Comparison of ENCODE assay signal across 12 cellular contexts in the genomic region with DNA sequence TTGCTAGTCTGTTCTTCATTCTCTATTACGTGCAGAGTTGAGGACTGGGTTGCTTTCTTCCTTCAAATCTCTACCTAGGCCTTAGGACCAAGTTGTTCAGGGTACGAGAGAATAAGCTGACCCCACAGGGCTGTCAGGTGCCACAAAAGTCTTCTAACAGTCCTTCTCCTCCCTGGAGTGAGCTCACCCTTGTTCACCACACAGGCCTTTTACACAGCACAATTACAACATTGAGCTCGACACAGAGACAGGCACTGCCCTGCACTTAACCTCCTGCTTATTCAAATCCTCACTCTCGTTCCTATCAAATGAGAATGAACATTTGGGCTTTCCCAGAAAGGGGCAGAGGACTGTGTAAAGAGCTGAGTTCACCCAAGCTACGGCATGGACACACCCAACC. TPM values are rescaled to one million over a fixed set of nuclear protein-coding genes. Genes with fewer than 3 reads are reported as not detected.
DNase-seq lines count a peak whose midpoint lies in the region; ATAC-seq, FAIRE-seq and TF ChIP-seq lines count a peak whose summit lies in the region.
"Had no signal": no experiment of that assay in that cellular context is flagged by ENCODE, and none has a peak within 500 bp of the region (broad histone marks: within the 10 kb centered on the region; RNA-seq: fewer than 3 reads in every experiment).

No MANE protein-coding gene starts in this region.

- FAIRE-seq in astrocyte (lab: Jason Lieb, UNC): no peak
- FAIRE-seq in HTR-8/SVneo (lab: Jason Lieb, UNC): no peak

- peaks cover 38% of the 10 kb centered on the region for H3K4me1 Mint-ChIP-seq in astrocyte (ENCODE audit: low read depth, unreplicated experiment)
- H3K4me1 Mint-ChIP-seq in memory B cell: peaks cover 30% of the 10 kb centered on the region

- TF ChIP-seq RAD21 in SK-N-SH (IDR thresholded peaks at IDR 0.05; ENCODE audit: low read length): no peak

- no peaks in the 10 kb centered on the region for H3K9me2 ChIP-seq in SK-N-SH

- H3K4me3 ChIP-seq in SK-N-SH (ENCODE audit: low read depth in 2 of 2, low read length in 1 of 2) (no peak overlapping the region), astrocyte (ENCODE audit: insufficient read depth, low read depth, low read length) (no peak overlapping the region)

- H3K4me1 ChIP-seq in SK-N-SH (ENCODE audit: control insufficient read depth in 1 of 2, insufficient read depth in 2 of 2, low read depth in 1 of 2, low read length in 1 of 2) (peaks cover 0 to 43% of the 10 kb centered on the region in 2 experiments; a peak in 2 of 4 replicates), astrocyte (ENCODE audit: insufficient read depth, low read length) (peaks cover 40% of the 10 kb centered on the region)

- H2AFZ ChIP-seq in SK-N-SH (ENCODE audit: low read depth): 0 out of 2 replicates have a peak overlapping the region, but pooled peaks have one; percentile 78
- no peak overlapping the region for H2AFZ ChIP-seq in astrocyte (ENCODE audit: low read depth, low read length)

- peaks cover 3% of the 10 kb centered on the region for H3K27me3 Mint-ChIP-seq in astrocyte (ENCODE audit: low read depth, unreplicated experiment)
- no peaks in the 10 kb centered on the region for H3K27me3 Mint-ChIP-seq in memory B cell
- H3K27me3 Mint-ChIP-seq: activated naive CD8-positive, alpha-beta T cell treated with anti-CD3 and anti-CD28 coated beads for 36 hours had no signal

- TF ChIP-seq EP300 in SK-N-SH (IDR thresholded peaks at IDR 0.05; ENCODE audit: borderline replicate concordance in 1 of 2, low read depth in 1 of 2, low read length in 1 of 2): no peak

- H3K4me3 Mint-ChIP-seq in astrocyte (ENCODE audit: unreplicated experiment) (no peak overlapping the region), memory B cell (no peak overlapping the region)
- H3K4me3 Mint-ChIP-seq: activated naive CD8-positive, alpha-beta T cell treated with anti-CD3 and anti-CD28 coated beads for 36 hours had no signal

- H3K27ac Mint-ChIP-seq in astrocyte (ENCODE audit: unreplicated experiment) (no peak overlapping the region), memory B cell (peak overlapping the region; percentile 13)
- H3K27ac Mint-ChIP-seq: activated naive CD8-positive, alpha-beta T cell treated with anti-CD3 and anti-CD28 coated beads for 36 hours had no signal

- H4K20me1 ChIP-seq in SK-N-SH (ENCODE audit: insufficient read depth) (no peaks in the 10 kb centered on the region), astrocyte (ENCODE audit: insufficient read depth, low read length) (no peaks in the 10 kb centered on the region)

- TF ChIP-seq CTCF in SK-N-SH (IDR thresholded peaks at IDR 0.05) (no peak), astrocyte (IDR thresholded peaks at IDR 0.05; ENCODE audit: insufficient read depth, low read depth, low read length) (no peak)

- POLR2A ChIA-PET in SK-N-SH (lab: Yijun Ruan, JAX): no interaction called here

- H3K9ac ChIP-seq in SK-N-SH (no peak overlapping the region), astrocyte (ENCODE audit: low read length) (no peak overlapping the region)

- no peak for ATAC-seq in SK-N-SH treated with all-trans-retinoic acid at 6 μM for 48 hours
- ATAC-seq in memory B cell (ENCODE audit: low read depth): no peak
- ATAC-seq in HG03469 (IDR thresholded peaks at IDR 0.05; ENCODE audit: unreplicated experiment): no peak
- ATAC-seq: sciatic nerve had no signal

- 96% methylated on average over 5 of the region's 5 CpGs for WGBS in SK-N-SH (ENCODE audit: low lambda C conversion rate)

- H3K9me3 ChIP-seq in SK-N-SH (no peaks in the 10 kb centered on the region), astrocyte (ENCODE audit: insufficient read depth, low read depth, low read length) (no peaks in the 10 kb centered on the region)

- H3K27ac ChIP-seq in SK-N-SH (ENCODE audit: low read depth in 2 of 2, low read length in 1 of 2): peak overlapping the region in 1 of 2 experiments; percentile 91; a peak in 2 of 4 replicates
- H3K27ac ChIP-seq in astrocyte (ENCODE audit: low read depth, low read length): no peak overlapping the region
- peak overlapping the region; percentile 96 for H3K27ac ChIP-seq in substantia nigra (ENCODE audit: low read depth, low read length, poor library complexity, severe bottlenecking)

- no peaks in the 10 kb centered on the region for H3K27me3 ChIP-seq in SK-N-SH (ENCODE audit: insufficient read depth)
- H3K27me3 ChIP-seq in astrocyte (ENCODE audit: insufficient read depth, low read length): no peaks in the 10 kb centered on the region

- CTCF ChIA-PET in SK-N-SH (lab: Yijun Ruan, JAX): interaction anchor here (1.0 to 1.8 kb wide), 4 partner anchors 17 to 39 kb away, joined by 3 to 5 read pairs (median 4); partner anchors contain the start of gene SLC4A8

- H3K36me3 Mint-ChIP-seq in astrocyte (ENCODE audit: low read depth, unreplicated experiment) (no peaks in the 10 kb centered on the region), memory B cell (no peaks in the 10 kb centered on the region)

- H3K79me2 ChIP-seq in SK-N-SH (ENCODE audit: insufficient read depth) (no peaks in the 10 kb centered on the region), astrocyte (ENCODE audit: insufficient read depth, low read length) (no peaks in the 10 kb centered on the region)

- H3K36me3 ChIP-seq in SK-N-SH (replicated peaks in 1 of 2; ENCODE audit: control insufficient read depth in 1 of 2, insufficient read depth in 2 of 2, low read length in 1 of 2) (no peaks in the 10 kb centered on the region), astrocyte (ENCODE audit: insufficient read depth, low read length) (no peaks in the 10 kb centered on the region)

- no peaks in the 10 kb centered on the region for H3K9me3 Mint-ChIP-seq in astrocyte (ENCODE audit: unreplicated experiment)
- no peaks in the 10 kb centered on the region for H3K9me3 Mint-ChIP-seq in memory B cell
- H3K9me3 Mint-ChIP-seq: activated naive CD8-positive, alpha-beta T cell treated with anti-CD3 and anti-CD28 coated beads for 36 hours had no signal

- DNase-seq in SK-N-SH: no peak
- no peak for DNase-seq in astrocyte (ENCODE audit: low read depth)
- no peak for DNase-seq in memory B cell (ENCODE audit: low spot score in 2 of 2)
- peak in 29 of 49 donors; percentile 18 to 72 (median 33) for DNase-seq in substantia nigra (lab: John Stamatoyannopoulos, UW)
- DNase-seq in NCI-H1417 treated with DMSO at 0.1 percent for 48 hours (lab: John Stamatoyannopoulos, UW): no peak
- DNase-seq in HTR-8/SVneo (ENCODE audit: insufficient read length, low spot score): no peak
- DNase-seq: 8988T; activated naive CD8-positive, alpha-beta T cell treated with anti-CD3 and anti-CD28 coated beads for 36 hours had no signal

- no peak overlapping the region for H3K4me2 ChIP-seq in SK-N-SH
- H3K4me2 ChIP-seq in astrocyte (ENCODE audit: low read length): peak overlapping the region; percentile 51

- peaks cover 16% of the 10 kb centered on the region for H3F3A ChIP-seq in SK-N-SH (replicated peaks; ENCODE audit: insufficient read depth)

TF ChIP-seq in SK-N-SH, 30 proteins besides CTCF, POLR2A, EP300 and RAD21 (continues in another document):
- TF ChIP-seq FOXM1 (IDR thresholded peaks at IDR 0.05; ENCODE audit: low read depth): no peak
- no peak for TF ChIP-seq CHD2 (IDR thresholded peaks at IDR 0.05; ENCODE audit: low read length, partially characterized antibody)
- TF ChIP-seq USF2 (IDR thresholded peaks at IDR 0.05; ENCODE audit: borderline replicate concordance, low read depth, low read length): no peak
- no peak for TF ChIP-seq GATA2 (CRISPR knock-in tag; IDR thresholded peaks at IDR 0.05)
- no peak for TF ChIP-seq YY1 (IDR thresholded peaks at IDR 0.05; ENCODE audit: low read depth)
- no peak for TF ChIP-seq MEF2A (IDR thresholded peaks at IDR 0.05; ENCODE audit: borderline replicate concordance, low read depth)
- no peak for TF ChIP-seq JUND (IDR thresholded peaks at IDR 0.05)

TF ChIP-seq in SK-N-SH treated with all-trans-retinoic acid at 6 μM for 48 hours, 23 proteins besides CTCF, POLR2A, EP300 and RAD21 (continues in another document):
- TF ChIP-seq, protein P1, sequence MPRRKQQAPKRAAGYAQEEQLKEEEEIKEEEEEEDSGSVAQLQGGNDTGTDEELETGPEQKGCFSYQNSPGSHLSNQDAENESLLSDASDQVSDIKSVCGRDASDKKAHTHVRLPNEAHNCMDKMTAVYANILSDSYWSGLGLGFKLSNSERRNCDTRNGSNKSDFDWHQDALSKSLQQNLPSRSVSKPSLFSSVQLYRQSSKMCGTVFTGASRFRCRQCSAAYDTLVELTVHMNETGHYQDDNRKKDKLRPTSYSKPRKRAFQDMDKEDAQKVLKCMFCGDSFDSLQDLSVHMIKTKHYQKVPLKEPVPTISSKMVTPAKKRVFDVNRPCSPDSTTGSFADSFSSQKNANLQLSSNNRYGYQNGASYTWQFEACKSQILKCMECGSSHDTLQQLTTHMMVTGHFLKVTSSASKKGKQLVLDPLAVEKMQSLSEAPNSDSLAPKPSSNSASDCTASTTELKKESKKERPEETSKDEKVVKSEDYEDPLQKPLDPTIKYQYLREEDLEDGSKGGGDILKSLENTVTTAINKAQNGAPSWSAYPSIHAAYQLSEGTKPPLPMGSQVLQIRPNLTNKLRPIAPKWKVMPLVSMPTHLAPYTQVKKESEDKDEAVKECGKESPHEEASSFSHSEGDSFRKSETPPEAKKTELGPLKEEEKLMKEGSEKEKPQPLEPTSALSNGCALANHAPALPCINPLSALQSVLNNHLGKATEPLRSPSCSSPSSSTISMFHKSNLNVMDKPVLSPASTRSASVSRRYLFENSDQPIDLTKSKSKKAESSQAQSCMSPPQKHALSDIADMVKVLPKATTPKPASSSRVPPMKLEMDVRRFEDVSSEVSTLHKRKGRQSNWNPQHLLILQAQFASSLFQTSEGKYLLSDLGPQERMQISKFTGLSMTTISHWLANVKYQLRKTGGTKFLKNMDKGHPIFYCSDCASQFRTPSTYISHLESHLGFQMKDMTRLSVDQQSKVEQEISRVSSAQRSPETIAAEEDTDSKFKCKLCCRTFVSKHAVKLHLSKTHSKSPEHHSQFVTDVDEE (CRISPR knock-in tag; IDR thresholded peaks at IDR 0.05): no peak
- TF ChIP-seq SNAI2 (CRISPR knock-in tag; IDR thresholded peaks at IDR 0.05) (no peak), ARNTL (CRISPR knock-in tag; IDR thresholded peaks at IDR 0.05; ENCODE audit: borderline replicate concordance, low read depth) (no peak), ISL1 (CRISPR knock-in tag; IDR thresholded peaks at IDR 0.05) (no peak), ESRRG (CRISPR knock-in tag; IDR thresholded peaks at IDR 0.05) (no peak), CSDC2 (CRISPR knock-in tag; IDR thresholded peaks at IDR 0.05) (no peak), PPARA (CRISPR knock-in tag; IDR thresholded peaks at IDR 0.05; ENCODE audit: borderline replicate concordance) (no peak)

RNA-seq across cellular contexts. Expression of gene GALNT6, which starts 2.4 kb away (rescaled TPM):
- 0.47 and 0.74 TPM in 2 replicates for polyA plus RNA-seq in SK-N-SH (2012; rRNA removed)
- polyA plus RNA-seq in SK-N-SH (2012; cell fraction: cytosol; rRNA removed): 0.39 and 0.72 TPM in 2 replicates
- 0.19 and 0.51 TPM in 2 replicates for polyA plus RNA-seq in SK-N-SH (2012; cell fraction: nucleus; rRNA removed)
- 9.9 and 13.8 TPM in 2 replicates for total RNA-seq in astrocyte

RNA-seq across cellular contexts. Expression of gene SLC4A8, which starts 35.8 kb away (rescaled TPM):
- polyA plus RNA-seq in SK-N-SH (2012; rRNA removed): 3.6 and 5.2 TPM in 2 replicates
- polyA plus RNA-seq in SK-N-SH (2012; cell fraction: cytosol; rRNA removed): 3.9 TPM in 2 replicates
- polyA plus RNA-seq in SK-N-SH (2012; cell fraction: nucleus; rRNA removed): 4.2 and 4.9 TPM in 2 replicates
- 5.1 and 5.5 TPM in 2 replicates for total RNA-seq in astrocyte

RNA-seq across cellular contexts. Expression of gene CELA1, which starts 42.3 kb away (rescaled TPM):
- 0.05 TPM in 1 of 2 replicates, not detected in the other for polyA plus RNA-seq in SK-N-SH (2012; rRNA removed)
- polyA plus RNA-seq in SK-N-SH (2012; cell fraction: cytosol; rRNA removed): 0.03 and 0.04 TPM in 2 replicates
- not detected in 2 replicates for polyA plus RNA-seq in SK-N-SH (2012; cell fraction: nucleus; rRNA removed)
- not detected in 2 replicates for total RNA-seq in astrocyte
- total RNA-seq: activated naive CD8-positive, alpha-beta T cell treated with anti-CD3 and anti-CD28 coated beads for 36 hours; chondrocyte; sciatic nerve had no signal

Comparison
In these comparisons a context has a peak if more than half of its experiments do, and no peak if none do; other contexts are left out.
1. DNase-seq: peak in substantia nigra (29 of 49); none in SK-N-SH (single experiment), astrocyte (single experiment), memory B cell (0 of 2), NCI-H1417 treated with DMSO at 0.1 percent for 48 hours (single experiment) and HTR-8/SVneo (single experiment).